In the genomic region with DNA sequence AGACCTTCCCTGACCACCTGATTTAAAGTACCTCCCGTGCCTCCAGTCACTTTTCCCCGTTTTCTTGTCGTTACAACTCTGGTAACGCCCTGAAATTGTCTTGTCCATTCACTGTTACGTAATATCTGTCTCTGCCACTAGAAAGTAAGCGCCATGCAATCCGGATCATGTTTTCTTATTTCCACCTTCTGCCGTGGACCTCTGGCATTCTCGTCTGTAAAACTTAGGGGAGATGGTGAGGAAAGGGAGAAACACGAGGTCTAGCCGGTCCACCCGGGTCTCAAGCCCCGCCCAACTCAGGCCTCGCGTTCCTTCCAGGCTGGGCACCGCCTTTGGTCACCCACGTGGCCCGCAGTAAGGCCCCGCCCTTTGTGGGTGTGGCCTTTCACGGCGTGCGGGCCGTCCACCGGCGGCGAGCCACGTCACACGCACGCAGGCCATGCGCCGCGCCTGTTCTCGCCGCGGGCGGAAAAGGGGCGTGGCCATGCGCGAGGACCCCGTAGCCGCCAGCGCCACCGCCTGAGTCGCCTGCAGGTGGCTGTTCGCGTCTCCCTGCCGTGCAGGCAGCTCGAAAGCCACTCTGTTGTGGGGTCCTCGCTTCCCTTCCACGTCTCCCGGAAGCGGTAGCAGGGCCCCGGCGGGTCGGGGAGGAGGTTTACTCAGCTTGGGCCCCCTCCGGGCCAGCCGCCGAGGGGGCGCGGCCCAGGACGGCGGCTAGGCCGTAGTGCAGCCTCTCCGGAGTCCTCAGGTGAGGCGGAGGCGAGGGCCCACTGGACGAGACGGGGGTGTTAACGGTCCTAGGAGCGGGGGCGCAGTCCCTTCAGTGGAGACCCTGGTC, we compare ENCODE assay signal across 1 cellular context.
TF ChIP-seq lines count a peak whose summit lies in the region.

A gene with protein sequence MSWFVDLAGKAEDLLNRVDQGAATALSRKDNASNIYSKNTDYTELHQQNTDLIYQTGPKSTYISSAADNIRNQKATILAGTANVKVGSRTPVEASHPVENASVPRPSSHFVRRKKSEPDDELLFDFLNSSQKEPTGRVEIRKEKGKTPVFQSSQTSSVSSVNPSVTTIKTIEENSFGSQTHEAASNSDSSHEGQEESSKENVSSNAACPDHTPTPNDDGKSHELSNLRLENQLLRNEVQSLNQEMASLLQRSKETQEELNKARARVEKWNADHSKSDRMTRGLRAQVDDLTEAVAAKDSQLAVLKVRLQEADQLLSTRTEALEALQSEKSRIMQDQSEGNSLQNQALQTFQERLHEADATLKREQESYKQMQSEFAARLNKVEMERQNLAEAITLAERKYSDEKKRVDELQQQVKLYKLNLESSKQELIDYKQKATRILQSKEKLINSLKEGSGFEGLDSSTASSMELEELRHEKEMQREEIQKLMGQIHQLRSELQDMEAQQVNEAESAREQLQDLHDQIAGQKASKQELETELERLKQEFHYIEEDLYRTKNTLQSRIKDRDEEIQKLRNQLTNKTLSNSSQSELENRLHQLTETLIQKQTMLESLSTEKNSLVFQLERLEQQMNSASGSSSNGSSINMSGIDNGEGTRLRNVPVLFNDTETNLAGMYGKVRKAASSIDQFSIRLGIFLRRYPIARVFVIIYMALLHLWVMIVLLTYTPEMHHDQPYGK (plus strand): TSS at position 597 of the 838 bp plus-strand sequence. CDS start 3,133 bp downstream, outside the sequence.

TF ChIP-seq in HepG2, 621 proteins besides CTCF, POLR2A, EP300 and RAD21 (continued from another document and continues in another):
- TF ChIP-seq KLF13 (CRISPR knock-in tag; IDR thresholded peaks at IDR 0.05) (0 out of 2 replicates have a peak, but pooled peaks have one; percentile 72), FOSL2 (CRISPR knock-in tag; IDR thresholded peaks at IDR 0.05) (peak; percentile 31), ZNF510 (CRISPR knock-in tag; IDR thresholded peaks at IDR 0.05; ENCODE audit: low read depth) (peak; percentile 89; the same call in 1 of the 2 replicates), MIER2 (CRISPR knock-in tag; IDR thresholded peaks at IDR 0.05) (peak; percentile 65; the same call in 1 of the 2 replicates), ZNF496 (CRISPR knock-in tag; IDR thresholded peaks at IDR 0.05; ENCODE audit: insufficient replicate concordance) (no peak), ZNF670 (CRISPR knock-in tag; IDR thresholded peaks at IDR 0.05; ENCODE audit: borderline replicate concordance) (0 out of 2 replicates have a peak, but pooled peaks have one; percentile 45), SIN3A (IDR thresholded peaks at IDR 0.05; ENCODE audit: borderline replicate concordance, low read depth, low read length) (peak; percentile 78; the same call in 1 of the 2 replicates), ZFAT (CRISPR knock-in tag; conservative IDR thresholded peaks at IDR 0.05) (no peak), EED (CRISPR knock-in tag; IDR thresholded peaks at IDR 0.05) (no peak; the same call in 1 of the 2 replicates), ZNF672 (CRISPR knock-in tag; IDR thresholded peaks at IDR 0.05) (no peak), NFIC (IDR thresholded peaks at IDR 0.05; ENCODE audit: low read length) (no peak), ZNF768 (CRISPR knock-in tag; IDR thresholded peaks at IDR 0.05) (peak; percentile 40; the same call in 1 of the 2 replicates), WIZ (CRISPR knock-in tag; IDR thresholded peaks at IDR 0.05) (peak; percentile 85; the same call in 1 of the 2 replicates), ZFX (CRISPR knock-in tag; IDR thresholded peaks at IDR 0.05; ENCODE audit: low read depth) (peak; percentile 98), ZKSCAN8 (CRISPR knock-in tag; IDR thresholded peaks at IDR 0.05; ENCODE audit: borderline replicate concordance) (peak; percentile 55; the same call in 1 of the 2 replicates), PCBP1 (IDR thresholded peaks at IDR 0.05; ENCODE audit: borderline replicate concordance, low read depth, low read length) (0 out of 2 replicates have a peak, but pooled peaks have one; percentile 25), NBN (conservative IDR thresholded peaks at IDR 0.05) (no peak), EHMT2 (IDR thresholded peaks at IDR 0.05; ENCODE audit: borderline replicate concordance, low read depth, low read length) (peak; percentile 77; the same call in 1 of the 2 replicates), MXI1 (IDR thresholded peaks at IDR 0.05; ENCODE audit: borderline replicate concordance, low read depth, low read length) (peak; percentile 98; the same call in 2 of the 3 replicates), ZNF224 (CRISPR knock-in tag; IDR thresholded peaks at IDR 0.05) (peak; percentile 33; the same call in 1 of the 2 replicates), HES4 (CRISPR knock-in tag; IDR thresholded peaks at IDR 0.05; ENCODE audit: borderline replicate concordance) (no peak), ARHGAP35 (CRISPR knock-in tag; IDR thresholded peaks at IDR 0.05; ENCODE audit: borderline replicate concordance) (no peak), MYNN (CRISPR knock-in tag; IDR thresholded peaks at IDR 0.05; ENCODE audit: low read depth) (no peak), HMGA1 (CRISPR knock-in tag; conservative IDR thresholded peaks at IDR 0.05) (no peak), ZFP36L2 (CRISPR knock-in tag; IDR thresholded peaks at IDR 0.05) (no peak), MED13 (CRISPR knock-in tag; IDR thresholded peaks at IDR 0.05) (no peak), KMT2A (CRISPR knock-in tag; IDR thresholded peaks at IDR 0.05) (peak; percentile 90), MEIS1 (CRISPR knock-in tag; IDR thresholded peaks at IDR 0.05; ENCODE audit: borderline replicate concordance) (peak; percentile 25; the same call in 1 of the 2 replicates), SETDB1 (CRISPR knock-in tag; IDR thresholded peaks at IDR 0.05; ENCODE audit: borderline replicate concordance) (no peak), TCF12 (IDR thresholded peaks at IDR 0.05) (no peak), TCF12 (CRISPR knock-in tag; IDR thresholded peaks at IDR 0.05) (peak; percentile 29; the same call in 1 of the 2 replicates), NR3C1 (CRISPR knock-in tag; IDR thresholded peaks at IDR 0.05) (no peak), ZNF432 (CRISPR knock-in tag; IDR thresholded peaks at IDR 0.05; ENCODE audit: borderline replicate concordance) (no peak), POLR2G (IDR thresholded peaks at IDR 0.05; ENCODE audit: low read depth, low read length) (peak; percentile 90), CBX2 (IDR thresholded peaks at IDR 0.05; ENCODE audit: low read depth, low read length) (no peak), CBX2 (CRISPR knock-in tag; IDR thresholded peaks at IDR 0.05; ENCODE audit: low read depth) (no peak), ZSCAN30 (CRISPR knock-in tag; IDR thresholded peaks at IDR 0.05) (no peak), ZBTB1 (CRISPR knock-in tag; IDR thresholded peaks at IDR 0.05; ENCODE audit: borderline replicate concordance) (no peak), ZFP36 (IDR thresholded peaks at IDR 0.05; ENCODE audit: borderline replicate concordance, low read depth, low read length, partially characterized antibody) (no peak), HNF4G (IDR thresholded peaks at IDR 0.05; ENCODE audit: borderline replicate concordance, low read depth, low read length) (no peak), HNF4G (CRISPR knock-in tag; IDR thresholded peaks at IDR 0.05; ENCODE audit: borderline replicate concordance, low read depth) (no peak), KLF6 (CRISPR knock-in tag; IDR thresholded peaks at IDR 0.05) (peak; percentile 75; the same call in 1 of the 2 replicates), BRD4 (CRISPR knock-in tag; IDR thresholded peaks at IDR 0.05) (0 out of 2 replicates have a peak, but pooled peaks have one; percentile 24), ZNF317 (CRISPR knock-in tag; IDR thresholded peaks at IDR 0.05) (peak; percentile 83), FOXJ3 (CRISPR knock-in tag; IDR thresholded peaks at IDR 0.05; ENCODE audit: borderline replicate concordance) (peak; percentile 40; the same call in 1 of the 2 replicates), TEAD2 (CRISPR knock-in tag; IDR thresholded peaks at IDR 0.05) (no peak), ZNF350 (CRISPR knock-in tag; IDR thresholded peaks at IDR 0.05; ENCODE audit: borderline replicate concordance, low read depth) (peak; percentile 91), ZNF33A (CRISPR knock-in tag; IDR thresholded peaks at IDR 0.05; ENCODE audit: borderline replicate concordance) (no peak), ZNF143 (CRISPR knock-in tag; IDR thresholded peaks at IDR 0.05) (0 out of 2 replicates have a peak, but pooled peaks have one; percentile 26), PHF8 (CRISPR knock-in tag; IDR thresholded peaks at IDR 0.05) (peak; percentile 97), SRSF1 (optimal IDR thresholded peaks at IDR 0.05; ENCODE audit: low read depth, low read length) (peak; percentile 96), PAX8 (CRISPR knock-in tag; IDR thresholded peaks at IDR 0.05; ENCODE audit: borderline replicate concordance) (no peak), RFXAP (CRISPR knock-in tag; IDR thresholded peaks at IDR 0.05; ENCODE audit: borderline replicate concordance) (peak; percentile 76; the same call in 1 of the 2 replicates), TCF7L2 (IDR thresholded peaks at IDR 0.05; ENCODE audit: low read depth, low read length) (no peak), MATR3 (CRISPR knock-in tag; IDR thresholded peaks at IDR 0.05) (no peak), NFIB (CRISPR knock-in tag; IDR thresholded peaks at IDR 0.05; ENCODE audit: borderline replicate concordance) (no peak), ZNF552 (CRISPR knock-in tag; IDR thresholded peaks at IDR 0.05; ENCODE audit: borderline replicate concordance) (0 out of 2 replicates have a peak, but pooled peaks have one; percentile 22), ZNF598 (CRISPR knock-in tag; IDR thresholded peaks at IDR 0.05; ENCODE audit: borderline replicate concordance) (peak; percentile 91; the same call in 1 of the 2 replicates), MEF2D (CRISPR knock-in tag; IDR thresholded peaks at IDR 0.05) (no peak)
- TF ChIP-seq, protein P1, sequence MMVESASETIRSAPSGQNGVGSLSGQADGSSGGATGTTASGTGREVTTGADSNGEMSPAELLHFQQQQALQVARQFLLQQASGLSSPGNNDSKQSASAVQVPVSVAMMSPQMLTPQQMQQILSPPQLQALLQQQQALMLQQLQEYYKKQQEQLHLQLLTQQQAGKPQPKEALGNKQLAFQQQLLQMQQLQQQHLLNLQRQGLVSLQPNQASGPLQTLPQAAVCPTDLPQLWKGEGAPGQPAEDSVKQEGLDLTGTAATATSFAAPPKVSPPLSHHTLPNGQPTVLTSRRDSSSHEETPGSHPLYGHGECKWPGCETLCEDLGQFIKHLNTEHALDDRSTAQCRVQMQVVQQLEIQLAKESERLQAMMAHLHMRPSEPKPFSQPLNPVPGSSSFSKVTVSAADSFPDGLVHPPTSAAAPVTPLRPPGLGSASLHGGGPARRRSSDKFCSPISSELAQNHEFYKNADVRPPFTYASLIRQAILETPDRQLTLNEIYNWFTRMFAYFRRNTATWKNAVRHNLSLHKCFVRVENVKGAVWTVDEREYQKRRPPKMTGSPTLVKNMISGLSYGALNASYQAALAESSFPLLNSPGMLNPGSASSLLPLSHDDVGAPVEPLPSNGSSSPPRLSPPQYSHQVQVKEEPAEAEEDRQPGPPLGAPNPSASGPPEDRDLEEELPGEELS (CRISPR knock-in tag; IDR thresholded peaks at IDR 0.05) = no peak; the same call in 1 of the 2 replicates
- TF ChIP-seq, protein P2, sequence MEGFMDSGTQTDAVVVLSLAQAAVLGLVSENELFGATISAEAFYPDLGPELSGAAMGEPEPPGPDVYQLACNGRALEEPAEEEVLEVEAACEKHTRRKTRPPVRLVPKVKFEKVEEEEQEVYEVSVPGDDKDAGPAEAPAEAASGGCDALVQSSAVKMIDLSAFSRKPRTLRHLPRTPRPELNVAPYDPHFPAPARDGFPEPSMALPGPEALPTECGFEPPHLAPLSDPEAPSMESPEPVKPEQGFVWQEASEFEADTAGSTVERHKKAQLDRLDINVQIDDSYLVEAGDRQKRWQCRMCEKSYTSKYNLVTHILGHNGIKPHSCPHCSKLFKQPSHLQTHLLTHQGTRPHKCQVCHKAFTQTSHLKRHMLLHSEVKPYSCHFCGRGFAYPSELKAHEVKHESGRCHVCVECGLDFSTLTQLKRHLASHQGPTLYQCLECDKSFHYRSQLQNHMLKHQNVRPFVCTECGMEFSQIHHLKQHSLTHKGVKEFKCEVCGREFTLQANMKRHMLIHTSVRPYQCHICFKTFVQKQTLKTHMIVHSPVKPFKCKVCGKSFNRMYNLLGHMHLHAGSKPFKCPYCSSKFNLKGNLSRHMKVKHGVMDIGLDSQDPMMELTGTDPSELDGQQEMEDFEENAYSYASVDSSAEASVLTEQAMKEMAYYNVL (CRISPR knock-in tag; IDR thresholded peaks at IDR 0.05; ENCODE audit: borderline replicate concordance) = no peak; the same call in 1 of the 2 replicates
- TF ChIP-seq, protein P3, sequence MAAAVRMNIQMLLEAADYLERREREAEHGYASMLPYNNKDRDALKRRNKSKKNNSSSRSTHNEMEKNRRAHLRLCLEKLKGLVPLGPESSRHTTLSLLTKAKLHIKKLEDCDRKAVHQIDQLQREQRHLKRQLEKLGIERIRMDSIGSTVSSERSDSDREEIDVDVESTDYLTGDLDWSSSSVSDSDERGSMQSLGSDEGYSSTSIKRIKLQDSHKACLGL (CRISPR knock-in tag; IDR thresholded peaks at IDR 0.05) = peak; percentile 91
- TF ChIP-seq, protein P4, sequence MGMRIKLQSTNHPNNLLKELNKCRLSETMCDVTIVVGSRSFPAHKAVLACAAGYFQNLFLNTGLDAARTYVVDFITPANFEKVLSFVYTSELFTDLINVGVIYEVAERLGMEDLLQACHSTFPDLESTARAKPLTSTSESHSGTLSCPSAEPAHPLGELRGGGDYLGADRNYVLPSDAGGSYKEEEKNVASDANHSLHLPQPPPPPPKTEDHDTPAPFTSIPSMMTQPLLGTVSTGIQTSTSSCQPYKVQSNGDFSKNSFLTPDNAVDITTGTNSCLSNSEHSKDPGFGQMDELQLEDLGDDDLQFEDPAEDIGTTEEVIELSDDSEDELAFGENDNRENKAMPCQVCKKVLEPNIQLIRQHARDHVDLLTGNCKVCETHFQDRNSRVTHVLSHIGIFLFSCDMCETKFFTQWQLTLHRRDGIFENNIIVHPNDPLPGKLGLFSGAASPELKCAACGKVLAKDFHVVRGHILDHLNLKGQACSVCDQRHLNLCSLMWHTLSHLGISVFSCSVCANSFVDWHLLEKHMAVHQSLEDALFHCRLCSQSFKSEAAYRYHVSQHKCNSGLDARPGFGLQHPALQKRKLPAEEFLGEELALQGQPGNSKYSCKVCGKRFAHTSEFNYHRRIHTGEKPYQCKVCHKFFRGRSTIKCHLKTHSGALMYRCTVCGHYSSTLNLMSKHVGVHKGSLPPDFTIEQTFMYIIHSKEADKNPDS (CRISPR knock-in tag; IDR thresholded peaks at IDR 0.05) = peak; percentile 80; the same call in 1 of the 2 replicates
- TF ChIP-seq, protein P5, sequence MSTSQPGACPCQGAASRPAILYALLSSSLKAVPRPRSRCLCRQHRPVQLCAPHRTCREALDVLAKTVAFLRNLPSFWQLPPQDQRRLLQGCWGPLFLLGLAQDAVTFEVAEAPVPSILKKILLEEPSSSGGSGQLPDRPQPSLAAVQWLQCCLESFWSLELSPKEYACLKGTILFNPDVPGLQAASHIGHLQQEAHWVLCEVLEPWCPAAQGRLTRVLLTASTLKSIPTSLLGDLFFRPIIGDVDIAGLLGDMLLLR (CRISPR knock-in tag; IDR thresholded peaks at IDR 0.05) = peak; percentile 89
